In genomic region chr7:48046458-48046857, GRCh38 we compare ENCODE assay signal across 16 cellular contexts. TPM values are rescaled to one million over a fixed set of nuclear protein-coding genes. Genes with fewer than 3 reads are reported as not detected.
A peak's percentile ranks its signal among the peaks of the same experiment; 100 is the strongest.
DNase-seq lines count a peak whose midpoint lies in the region; ATAC-seq, FAIRE-seq and TF ChIP-seq lines count a peak whose summit lies in the region.
"Had no signal": no experiment of that assay in that cellular context is flagged by ENCODE, and none has a peak within 500 bp of the region (broad histone marks: within the 10 kb centered on the region; RNA-seq: fewer than 3 reads in every experiment).

No MANE protein-coding gene starts in this region.

- H3K18ac ChIP-seq in H1 (ENCODE audit: extremely low read depth, low read length), result no peak overlapping the region

- no peak overlapping the region for H3K23ac ChIP-seq in H1 (ENCODE audit: insufficient read length)

- DNase-seq in NT2/D1 (ENCODE audit: low read depth, low spot score), result no peak
- no peak for DNase-seq in H1 (ENCODE audit: low read depth in 1 of 2, low spot score in 2 of 2)
- DNase-seq in omental fat pad (ENCODE audit: low spot score), result no peak
- no peak for DNase-seq in dermis blood vessel endothelial cell
- no peak for DNase-seq in NCI-H526 (lab: John Stamatoyannopoulos, UW)
- no peak for DNase-seq in pancreas
- DNase-seq: HFFc6, mesenchymal stem cell, NCI-H2029 treated with DMSO at 0.1 percent for 48 hours, NCI-H82, nucleus accumbens, SHP77 had no signal

- no peak overlapping the region for H3K4me3 ChIP-seq in BLaER1
- no peak overlapping the region for H3K4me3 ChIP-seq in NT2/D1 (ENCODE audit: insufficient read length, low read depth)
- no peak overlapping the region for H3K4me3 ChIP-seq in H1 (ENCODE audit: extremely low read depth in 1 of 4, insufficient read depth in 2 of 4, low read depth in 3 of 4, low read length in 4 of 4)
- H3K4me3 ChIP-seq in pancreas, result no peak overlapping the region

- no peak overlapping the region for H3K4ac ChIP-seq in H1 (replicated peaks; ENCODE audit: insufficient read length, low read depth, low read length)

- ATAC-seq in GM18867 (IDR thresholded peaks at IDR 0.05; ENCODE audit: unreplicated experiment) (peak; percentile 60), omental fat pad (ENCODE audit: low FRiP score) (no peak), pancreas (no peak)

- no peak overlapping the region for H3K9ac ChIP-seq in BLaER1
- peak overlapping the region; percentile 13 for H3K9ac ChIP-seq in NT2/D1 (ENCODE audit: insufficient read length, low read depth)
- no peak overlapping the region for H3K9ac ChIP-seq in H1 (replicated peaks in 1 of 4; ENCODE audit: extremely low read depth in 1 of 4, low read depth in 3 of 4, low read length in 3 of 4)

- no peak for TF ChIP-seq RAD21 in H1 (IDR thresholded peaks at IDR 0.05 in 1 of 2, conservative IDR thresholded peaks at IDR 0.05 in 1 of 2; ENCODE audit: low read depth in 2 of 2, low read length in 2 of 2)

- no peak overlapping the region for H2AK5ac ChIP-seq in H1 (ENCODE audit: low read depth, low read length)

- H2BK5ac ChIP-seq in H1 (ENCODE audit: low read depth, low read length), result no peak overlapping the region

- no peak for TF ChIP-seq POLR2A in H1 (IDR thresholded peaks at IDR 0.05; ENCODE audit: control extremely low read depth in 1 of 2, low read depth in 2 of 2, low read length in 2 of 2)

- H3K27me3 ChIP-seq in BLaER1, result no peaks in the 10 kb centered on the region
- H3K27me3 ChIP-seq in NT2/D1 (ENCODE audit: insufficient read depth, insufficient read length), result no peaks in the 10 kb centered on the region
- no peaks in the 10 kb centered on the region for H3K27me3 ChIP-seq in H1 (replicated peaks in 1 of 4; ENCODE audit: control insufficient read depth in 3 of 4, extremely low read depth in 1 of 4, insufficient read depth in 3 of 4, low read length in 3 of 4)
- H3K27me3 ChIP-seq in pancreas, result no peaks in the 10 kb centered on the region

- H4K91ac ChIP-seq in H1 (replicated peaks; ENCODE audit: insufficient read length, low read length), result no peak overlapping the region

- WGBS in H1 (ENCODE audit: extremely low coverage in 1 of 2, insufficient coverage in 1 of 2, insufficient read length in 1 of 2, insufficient replicate concordance in 2 of 2, low coverage in 1 of 2, low lambda C conversion rate in 2 of 2, missing lambda C conversion rate in 1 of 2), 2 experiments, result 81% methylated on average over 14 of the region's 14 CpGs; no CpG with 5 or more reads in 1 of the 2 experiments
- WGBS in pancreas, 2 donors, result 63 to 65% methylated on average over 14 of the region's 14 CpGs

- H2AFZ ChIP-seq in H1 (ENCODE audit: low read length), result peak overlapping the region; percentile 97

- H3K9me3 ChIP-seq in BLaER1, result no peaks in the 10 kb centered on the region
- H3K9me3 ChIP-seq in NT2/D1 (ENCODE audit: insufficient read depth, low read length), result no peaks in the 10 kb centered on the region
- no peaks in the 10 kb centered on the region for H3K9me3 ChIP-seq in H1 (ENCODE audit: insufficient read depth in 2 of 2, low read depth in 1 of 2, low read length in 1 of 2)
- H3K9me3 ChIP-seq in pancreas, result no peaks in the 10 kb centered on the region

- H3K79me2 ChIP-seq in H1 (ENCODE audit: control insufficient read depth in 1 of 2, insufficient read depth in 2 of 2, low read length in 2 of 2), result no peaks in the 10 kb centered on the region

- no peak for FAIRE-seq in H1 (lab: Jason Lieb, UNC)
- no peak for FAIRE-seq in pancreas (lab: Jason Lieb, UNC)

- intact Hi-C loops in pancreas (cut with DNase I), result no loop called here

- TF ChIP-seq EP300 in H1 (IDR thresholded peaks at IDR 0.05; ENCODE audit: borderline replicate concordance in 1 of 2, low read depth in 2 of 2, low read length in 2 of 2), result no peak

- no peak overlapping the region; the same call in 1 of the 2 replicates for H4K8ac ChIP-seq in H1 (ENCODE audit: extremely low read depth, insufficient read depth, low read length)

- H4K20me1 ChIP-seq in BLaER1, result no peaks in the 10 kb centered on the region
- H4K20me1 ChIP-seq in H1 (replicated peaks in 1 of 2; ENCODE audit: control insufficient read depth in 1 of 2, insufficient read depth in 2 of 2, low read length in 2 of 2), result no peaks in the 10 kb centered on the region

- POLR2A ChIA-PET in H1 (lab: Charles Lee; ENCODE audit: partially characterized antibody), result interaction anchor here (0.6 kb wide), 2 partner anchors 8 to 576 kb away, joined by 3 read pairs; no protein-coding TSS in a partner anchor

- H3K36me3 ChIP-seq in BLaER1 (no peaks in the 10 kb centered on the region), NT2/D1 (ENCODE audit: insufficient read depth, insufficient read length, low read length) (no peaks in the 10 kb centered on the region), H1 (ENCODE audit: control insufficient read depth in 2 of 4, insufficient read depth in 4 of 4, low read length in 3 of 4) (no peaks in the 10 kb centered on the region), pancreas (no peaks in the 10 kb centered on the region)

- H2BK12ac ChIP-seq in H1 (ENCODE audit: low read depth, low read length), result no peak overlapping the region

- no peaks in the 10 kb centered on the region; the same call in 1 of the 2 replicates for H3K23me2 ChIP-seq in H1 (ENCODE audit: low read depth, low read length)

- no peak for TF ChIP-seq CTCF in H1 (IDR thresholded peaks at IDR 0.05; ENCODE audit: control extremely low read depth in 1 of 3, insufficient read depth in 1 of 3, low read depth in 1 of 3, low read length in 3 of 3)
- TF ChIP-seq CTCF in omental fat pad (IDR thresholded peaks at IDR 0.05), result no peak
- no peak for TF ChIP-seq CTCF in pancreas (IDR thresholded peaks at IDR 0.05)

- CTCF ChIA-PET in H1 (lab: Charles Lee; ENCODE audit: partially characterized antibody), result interaction anchor here (0.6 to 1.2 kb wide), 2 partner anchors 13 to 55 kb away, joined by 3 read pairs; no protein-coding TSS in a partner anchor

- H2BK15ac ChIP-seq in H1 (ENCODE audit: low read length), result 0 out of 2 replicates have a peak overlapping the region, but pooled peaks have one; percentile 3

- H2BK120ac ChIP-seq in H1 (replicated peaks; ENCODE audit: low read depth, low read length), result no peak overlapping the region

- peak overlapping the region; percentile 55 for H3K4me2 ChIP-seq in BLaER1
- no peak overlapping the region for H3K4me2 ChIP-seq in H1 (ENCODE audit: insufficient read depth in 1 of 2, low read depth in 2 of 2, low read length in 2 of 2)

- no peak overlapping the region for H2BK20ac ChIP-seq in H1 (ENCODE audit: low read length)

- no peak overlapping the region for H3K56ac ChIP-seq in H1 (replicated peaks; ENCODE audit: insufficient read length, low read depth, low read length)

- H4K5ac ChIP-seq in H1 (ENCODE audit: insufficient read length, low read depth, low read length), result no peak overlapping the region

- H3K27ac ChIP-seq in BLaER1, result no peak overlapping the region
- H3K27ac ChIP-seq in H1 (ENCODE audit: low read depth, low read length), result no peak overlapping the region
- no peak overlapping the region for H3K27ac ChIP-seq in pancreas

- peaks cover 17% of the 10 kb centered on the region for H3K4me1 ChIP-seq in BLaER1
- peaks cover 5% of the 10 kb centered on the region for H3K4me1 ChIP-seq in NT2/D1 (ENCODE audit: insufficient read depth, insufficient read length)
- peaks cover 0 to 9% (median 4%) of the 10 kb centered on the region in 4 experiments; a peak in 5 of 7 replicates for H3K4me1 ChIP-seq in H1 (replicated peaks in 1 of 4; ENCODE audit: control insufficient read depth in 3 of 4, insufficient read depth in 4 of 4, low read length in 3 of 4)
- H3K4me1 ChIP-seq in pancreas, result no peaks in the 10 kb centered on the region

- H3K14ac ChIP-seq in H1 (ENCODE audit: insufficient read length), result no peak overlapping the region

- H3K79me1 ChIP-seq in H1 (ENCODE audit: low read depth, low read length), result no peaks in the 10 kb centered on the region

RNA-seq across cellular contexts. Expression of gene C7orf57, which starts 11.1 kb away (rescaled TPM):
- total RNA-seq in H1 (2021; fragmentation: NEBNext Ultra II Directional; extraction: Animal tissue kit (Norgen Biotek cat#: 25700)), result 0.27 and 0.56 TPM in 2 replicates
- 0.08 and 0.25 TPM in 2 replicates for polyA plus RNA-seq in H1 (2011; rRNA removed)
- polyA plus RNA-seq in H1 (2011; cell fraction: cytosol; rRNA removed), result 0.27 TPM
- polyA plus RNA-seq in H1 (2011; cell fraction: nucleus; rRNA removed), result 0.57 TPM
- 0.08 to 0.43 TPM (median 0.18 TPM) in 3 of 4 replicates, not detected in the other for polyA plus RNA-seq in H1 (2012, experiment 1 of 2)
- not detected for polyA plus RNA-seq in H1 (2012, experiment 2 of 2)
- polyA plus RNA-seq in H1 (2013, experiment 1 of 2), result 0.30 TPM
- polyA plus RNA-seq in H1 (2013, experiment 2 of 2), result 0.24 TPM
- polyA minus RNA-seq in H1 (2011; rRNA and poly(A)+ RNA removed), result 0.10 and 0.19 TPM in 2 replicates
- polyA minus RNA-seq in H1 (2011; cell fraction: cytosol; rRNA and poly(A)+ RNA removed), result not detected
- 0.40 TPM for polyA minus RNA-seq in H1 (2011; cell fraction: nucleus; rRNA and poly(A)+ RNA removed)
- under 1 TPM in 1 of 4 donors, not detected in 3; 0.24 TPM for total RNA-seq in omental fat pad
- total RNA-seq in dermis blood vessel endothelial cell, result not detected in 2 replicates
- not detected for total RNA-seq in pancreas
- polyA plus RNA-seq in pancreas, result not detected
- total RNA-seq: chondrocyte had no signal

RNA-seq across cellular contexts. Expression of gene SUN3, which starts 17.6 kb away (rescaled TPM):
- not detected in 2 replicates for total RNA-seq in H1 (2021; fragmentation: NEBNext Ultra II Directional; extraction: Animal tissue kit (Norgen Biotek cat#: 25700))
- polyA plus RNA-seq in H1 (2011; rRNA removed) (not detected in 2 replicates), pancreas (not detected)
- not detected for polyA plus RNA-seq in H1 (2011; cell fraction: cytosol; rRNA removed)
- polyA plus RNA-seq in H1 (2011; cell fraction: nucleus; rRNA removed), result not detected
- polyA plus RNA-seq in H1 (2012, experiment 1 of 2), result not detected in 4 replicates
- not detected for polyA plus RNA-seq in H1 (2012, experiment 2 of 2)
- 0.24 TPM for polyA plus RNA-seq in H1 (2013, experiment 1 of 2)
- polyA plus RNA-seq in H1 (2013, experiment 2 of 2), result 0.17 TPM
- polyA minus RNA-seq in H1 (2011; rRNA and poly(A)+ RNA removed), result not detected in 2 replicates
- polyA minus RNA-seq in H1 (2011; cell fraction: cytosol; rRNA and poly(A)+ RNA removed), result not detected
- polyA minus RNA-seq in H1 (2011; cell fraction: nucleus; rRNA and poly(A)+ RNA removed), result not detected
- total RNA-seq in omental fat pad (not detected), dermis blood vessel endothelial cell (not detected in 2 replicates), pancreas (not detected)
- total RNA-seq: chondrocyte, MCF 10A had no signal

RNA-seq across cellular contexts. Expression of gene UPP1, which starts 42.6 kb away (rescaled TPM):
- 37.5 and 40.7 TPM in 2 replicates for total RNA-seq in H1 (2021; fragmentation: NEBNext Ultra II Directional; extraction: Animal tissue kit (Norgen Biotek cat#: 25700))
- polyA plus RNA-seq in H1 (2011; rRNA removed) (46.2 and 61.4 TPM in 2 replicates), pancreas (10 to 100 TPM; 20.0 to 36.3 TPM)
- polyA plus RNA-seq in H1 (2011; cell fraction: cytosol; rRNA removed), result 58.2 TPM
- 66.5 TPM for polyA plus RNA-seq in H1 (2011; cell fraction: nucleus; rRNA removed)
- polyA plus RNA-seq in H1 (2012, experiment 1 of 2), result 27.9 to 52.2 TPM (median 42.1 TPM) in 4 replicates
- 52.2 TPM for polyA plus RNA-seq in H1 (2012, experiment 2 of 2)
- polyA plus RNA-seq in H1 (2013, experiment 1 of 2), result 26.9 TPM
- 26.2 TPM for polyA plus RNA-seq in H1 (2013, experiment 2 of 2)
- polyA minus RNA-seq in H1 (2011; rRNA and poly(A)+ RNA removed), result 12.3 and 17.4 TPM in 2 replicates
- 15.8 TPM for polyA minus RNA-seq in H1 (2011; cell fraction: cytosol; rRNA and poly(A)+ RNA removed)
- 22.2 TPM for polyA minus RNA-seq in H1 (2011; cell fraction: nucleus; rRNA and poly(A)+ RNA removed)
- total RNA-seq in omental fat pad (100 to 1,000 TPM in 1 of 4 donors, 10 to 100 TPM in 3; 26.1 to 114 (median 32.6) TPM), dermis blood vessel endothelial cell (13.2 and 30.3 TPM in 2 replicates), pancreas (10 to 100 TPM in 1 of 6 donors, 1 to 10 TPM in 5; 2.6 to 13.6 (median 7.4) TPM)
